In genomic region chr4:41656572-41657301, GRCh38 we compare ENCODE assay signal across 24 cellular contexts.
DNase-seq lines count a peak whose midpoint lies in the region; ATAC-seq and TF ChIP-seq lines count a peak whose summit lies in the region.
"Had no signal": no experiment of that assay in that cellular context is flagged by ENCODE, and none has a peak within 500 bp of the region (broad histone marks: within the 10 kb centered on the region; RNA-seq: fewer than 3 reads in every experiment).

No MANE protein-coding gene starts in this region.

- H3K4me3 Mint-ChIP-seq in CD4-positive, alpha-beta T cell = no peak overlapping the region
- H3K4me3 Mint-ChIP-seq: activated CD8-positive, alpha-beta memory T cell treated with anti-CD3 and anti-CD28 coated beads, Interleukin-2, amount 10 ng/mL, durations not matched to agents 7 days and 5 days; B cell; endodermal cell had no signal

- no peaks in the 10 kb centered on the region for H3K36me3 Mint-ChIP-seq in CD4-positive, alpha-beta T cell (ENCODE audit: low read depth)
- H3K36me3 Mint-ChIP-seq: activated CD8-positive, alpha-beta memory T cell treated with anti-CD3 and anti-CD28 coated beads, Interleukin-2, amount 10 ng/mL, durations not matched to agents 7 days and 5 days had no signal

- H3K27ac Mint-ChIP-seq in CD4-positive, alpha-beta T cell = no peak overlapping the region
- H3K27ac Mint-ChIP-seq: activated CD8-positive, alpha-beta memory T cell treated with anti-CD3 and anti-CD28 coated beads, Interleukin-2, amount 10 ng/mL, durations not matched to agents 7 days and 5 days; activated T-helper 2 cell treated with anti-CD3 and anti-CD28 coated beads, Interferon-gamma antibody, Interleukin-2, Interleukin-4, amounts not matched to agents 10 μg/mL and 5 μg/mL and 100 μg/mL, durations not matched to agents 14 hours and 24 hours and 36 hours; B cell; endodermal cell had no signal

- intact Hi-C loops in CD4-positive, alpha-beta T cell (cut with DNase I, micrococcal nuclease) = no loop called here

- peaks cover 0 to 9% of the 10 kb centered on the region in 2 donors for H3K4me1 ChIP-seq in lung (ENCODE audit: control insufficient read depth in 2 of 2, insufficient read depth in 2 of 2, low read length in 2 of 2)
- H3K4me1 ChIP-seq: suprapubic skin had no signal

- peak overlapping the region; percentile 80 for H3K27ac ChIP-seq in VCaP
- peak overlapping the region; percentile 70 to 77 for H3K27ac ChIP-seq in lung (ENCODE audit: low read depth in 1 of 2, low read length in 1 of 2)
- H3K27ac ChIP-seq in substantia nigra (ENCODE audit: low read depth, low read length, poor library complexity, severe bottlenecking) = peak overlapping the region; percentile 46
- H3K27ac ChIP-seq in CD4-positive, alpha-beta T cell (ENCODE audit: low read depth, low read length) = no peak overlapping the region
- H3K27ac ChIP-seq: HL-60, ovary, suprapubic skin had no signal

- POLR2A ChIA-PET in CD4-positive, alpha-beta T cell (lab: Charles Lee) = no interaction called here

- CTCF ChIA-PET in CD4-positive, alpha-beta T cell (lab: Charles Lee) = no interaction called here

- ATAC-seq in lung (ENCODE audit: insufficient read depth, low FRiP score) = no peak
- ATAC-seq in CD4-positive, alpha-beta T cell (ENCODE audit: poor library complexity) = no peak
- ATAC-seq: activated CD8-positive, alpha-beta memory T cell treated with anti-CD3 and anti-CD28 coated beads, Interleukin-2, amount 10 ng/mL, durations not matched to agents 7 days and 5 days had no signal

- no peaks in the 10 kb centered on the region for H3K4me1 Mint-ChIP-seq in CD4-positive, alpha-beta T cell (ENCODE audit: low read depth)
- H3K4me1 Mint-ChIP-seq: activated CD8-positive, alpha-beta memory T cell treated with anti-CD3 and anti-CD28 coated beads, Interleukin-2, amount 10 ng/mL, durations not matched to agents 7 days and 5 days; B cell; endodermal cell had no signal

- H3K27me3 ChIP-seq in lung (ENCODE audit: control insufficient read depth, insufficient read depth) = no peaks in the 10 kb centered on the region
- no peaks in the 10 kb centered on the region for H3K27me3 ChIP-seq in CD4-positive, alpha-beta T cell (ENCODE audit: control insufficient read depth, insufficient read depth, low read length)
- H3K27me3 ChIP-seq: ovary, suprapubic skin had no signal

- TF ChIP-seq CTCF in VCaP (conservative IDR thresholded peaks at IDR 0.05) = no peak
- TF ChIP-seq CTCF in lung (IDR thresholded peaks at IDR 0.05; ENCODE audit: control extremely low read depth, extremely low read depth) = no peak
- no peak for TF ChIP-seq CTCF in CD4-positive, alpha-beta T cell (IDR thresholded peaks at IDR 0.05)

- DNase-seq in globus pallidus (ENCODE audit: low spot score) (peak; percentile 55), lung (ENCODE audit: low spot score) (no peak), substantia nigra (lab: John Stamatoyannopoulos, UW) (peak in 33 of 49 donors; percentile 4 to 70 (median 45)), middle frontal gyrus (ENCODE audit: extremely low spot score, low spot score) (no peak), NCI-H69 (lab: John Stamatoyannopoulos, UW) (no peak)
- no peak for DNase-seq in activated naive CD4-positive, alpha-beta T cell (lab: John Stamatoyannopoulos, UW)
- no peak for DNase-seq in CD4-positive, alpha-beta T cell
- DNase-seq: activated CD4-positive, alpha-beta T cell treated with anti-CD3 and anti-CD28 coated beads for 1 hour; activated CD8-positive, alpha-beta memory T cell treated with anti-CD3 and anti-CD28 coated beads, Interleukin-2, amount 10 ng/mL, durations not matched to agents 7 days and 5 days; central memory CD4-positive, alpha-beta T cell; endodermal cell; GF-D8; MV-4-11; NCI-H2029; NCI-H510A; ovary; stimulated activated CD4-positive, alpha-beta T cell treated with anti-CD3 and anti-CD28 coated beads, Interleukin-4, amount 100 ng/mL, for 4 hours; T1000 had no signal

- H3K9me3 ChIP-seq in lung (ENCODE audit: control insufficient read depth in 2 of 2, insufficient read depth in 1 of 2, low read length in 1 of 2) = peaks cover 0 to 2% of the 10 kb centered on the region in 2 donors
- H3K9me3 ChIP-seq in CD4-positive, alpha-beta T cell (ENCODE audit: control insufficient read depth, low read length) = no peaks in the 10 kb centered on the region
- H3K9me3 ChIP-seq: HAP-1, ovary, suprapubic skin had no signal

- 47 to 72% methylated on average over 11 of the region's 11 CpGs for WGBS in lung, 2 donors

- no peak overlapping the region for H3K4me3 ChIP-seq in lung
- H3K4me3 ChIP-seq: HAP-1, ovary, suprapubic skin had no signal

- peaks cover 3 to 4% of the 10 kb centered on the region in 2 donors for H3K36me3 ChIP-seq in lung (ENCODE audit: control insufficient read depth in 2 of 2, insufficient read depth in 2 of 2, low read length in 2 of 2)
- H3K36me3 ChIP-seq: HAP-1, ovary had no signal

- no peaks in the 10 kb centered on the region for H3K9me3 Mint-ChIP-seq in CD4-positive, alpha-beta T cell
- H3K9me3 Mint-ChIP-seq: activated T-helper 2 cell treated with anti-CD3 and anti-CD28 coated beads, Interferon-gamma antibody, Interleukin-2, Interleukin-4, amounts not matched to agents 10 μg/mL and 5 μg/mL and 100 μg/mL, durations not matched to agents 14 hours and 24 hours and 36 hours; endodermal cell had no signal

- H3K27me3 Mint-ChIP-seq in CD4-positive, alpha-beta T cell = peaks cover 12% of the 10 kb centered on the region
- H3K27me3 Mint-ChIP-seq: activated CD8-positive, alpha-beta memory T cell treated with anti-CD3 and anti-CD28 coated beads, Interleukin-2, amount 10 ng/mL, durations not matched to agents 7 days and 5 days had no signal

Comparison
In these comparisons a context has a peak if more than half of its experiments do, and no peak if none do; other contexts are left out.
1. DNase-seq: peak in globus pallidus (single experiment) and substantia nigra (33 of 49); none in lung (single experiment), middle frontal gyrus (single experiment), activated naive CD4-positive, alpha-beta T cell (0 of 4), NCI-H69 (single experiment) and CD4-positive, alpha-beta T cell (0 of 10).